In genomic region chr9:85941617-85941930, GRCh38 we compare ENCODE assay signal across 7 cellular contexts. TPM values are rescaled to one million over a fixed set of nuclear protein-coding genes. Genes with fewer than 3 reads are reported as not detected.
DNase-seq lines count a peak whose midpoint lies in the region; ATAC-seq and TF ChIP-seq lines count a peak whose summit lies in the region.

No MANE protein-coding gene starts in this region.

- H3K4me1 ChIP-seq in hepatocyte (ENCODE audit: insufficient read depth), result peaks cover 23% of the 10 kb centered on the region

- DNase-seq in HFF-Myc (ENCODE audit: extremely low read depth, low read depth) (no peak), WTC11 (ENCODE audit: low spot score) (no peak), hepatocyte (ENCODE audit: low spot score) (no peak), epidermal melanocyte (ENCODE audit: insufficient read length, low spot score) (no peak), AG08395 (ENCODE audit: low spot score) (no peak)

- peaks cover 3% of the 10 kb centered on the region; the same call in 1 of the 2 replicates for H3K4me1 Mint-ChIP-seq in WTC11

- no peaks in the 10 kb centered on the region for H3K36me3 ChIP-seq in hepatocyte (replicated peaks; ENCODE audit: insufficient read depth, low read depth)

- H3K36me3 Mint-ChIP-seq in WTC11, result peaks cover 6% of the 10 kb centered on the region

- no peaks in the 10 kb centered on the region for H3K27me3 ChIP-seq in hepatocyte

- no peaks in the 10 kb centered on the region for H3K9me2 ChIP-seq in hepatocyte (replicated peaks; ENCODE audit: insufficient read depth)

- TF ChIP-seq CTCF in HFF-Myc (IDR thresholded peaks at IDR 0.05; ENCODE audit: low read depth, low read length, missing control alignments), result no peak
- TF ChIP-seq CTCF in WTC11 (IDR thresholded peaks at IDR 0.05), result no peak
- no peak for TF ChIP-seq CTCF in hepatocyte (IDR thresholded peaks at IDR 0.05; ENCODE audit: poor library complexity)

- H4K20me1 ChIP-seq in hepatocyte (ENCODE audit: insufficient read depth, poor library complexity, severe bottlenecking), result peaks cover 3% of the 10 kb centered on the region

- peak overlapping the region; percentile 86 for H2AFZ ChIP-seq in hepatocyte

- peaks cover 52% of the 10 kb centered on the region for H3K79me2 ChIP-seq in hepatocyte

- H3K27me3 Mint-ChIP-seq in WTC11 (ENCODE audit: low read depth), result no peaks in the 10 kb centered on the region

- CTCF ChIA-PET in WTC11 (lab: Charles Lee), result interaction anchor here (1.2 to 1.4 kb wide), 2 partner anchors 13 to 117 kb away, joined by 3 to 7 read pairs; no protein-coding TSS in a partner anchor

- no peak overlapping the region for H3K4me3 Mint-ChIP-seq in WTC11

- H3K9me3 Mint-ChIP-seq in WTC11, result no peaks in the 10 kb centered on the region

- H3K4me2 ChIP-seq in hepatocyte, result peak overlapping the region; percentile 91

- H3K4me3 ChIP-seq in HFF-Myc (replicated peaks; ENCODE audit: low read depth, low read length) (peak overlapping the region; percentile 93), hepatocyte (peak overlapping the region; percentile 85), skin epidermis (peak overlapping the region; percentile 78 to 100 (median 99))

- WGBS in hepatocyte (ENCODE audit: low lambda C conversion rate, missing lambda C conversion rate), result 2% methylated on average over 15 of the region's 15 CpGs

- H3K27ac Mint-ChIP-seq in WTC11, result peak overlapping the region; percentile 73

- H3K27ac ChIP-seq in hepatocyte (peak overlapping the region; percentile 90), skin epidermis (peak overlapping the region; percentile 84 to 99 (median 95))

- H3K9me3 ChIP-seq in hepatocyte (ENCODE audit: low read depth), result no peaks in the 10 kb centered on the region

- POLR2A ChIA-PET in WTC11 (lab: Charles Lee), result interaction anchor here (1.0 to 1.1 kb wide), 2 partner anchors 12 to 158 kb away, joined by 3 to 4 read pairs; partner anchors contain the start of gene GOLM1

- ATAC-seq in WTC11 (no peak), HG02840 (IDR thresholded peaks at IDR 0.05; ENCODE audit: low FRiP score, unreplicated experiment) (no peak)

TF ChIP-seq in WTC11, 78 proteins besides CTCF, POLR2A, EP300 and RAD21:
- TF ChIP-seq TCF7 (CRISPR knock-in tag; IDR thresholded peaks at IDR 0.05; ENCODE audit: low read depth), result no peak
- no peak for TF ChIP-seq ZNF232 (CRISPR knock-in tag; IDR thresholded peaks at IDR 0.05)
- no peak for TF ChIP-seq FOXP1 (CRISPR knock-in tag; IDR thresholded peaks at IDR 0.05; ENCODE audit: borderline replicate concordance)
- TF ChIP-seq, protein P1, sequence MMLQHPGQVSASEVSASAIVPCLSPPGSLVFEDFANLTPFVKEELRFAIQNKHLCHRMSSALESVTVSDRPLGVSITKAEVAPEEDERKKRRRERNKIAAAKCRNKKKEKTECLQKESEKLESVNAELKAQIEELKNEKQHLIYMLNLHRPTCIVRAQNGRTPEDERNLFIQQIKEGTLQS (CRISPR knock-in tag; conservative IDR thresholded peaks at IDR 0.05), result no peak
- TF ChIP-seq, protein P2, sequence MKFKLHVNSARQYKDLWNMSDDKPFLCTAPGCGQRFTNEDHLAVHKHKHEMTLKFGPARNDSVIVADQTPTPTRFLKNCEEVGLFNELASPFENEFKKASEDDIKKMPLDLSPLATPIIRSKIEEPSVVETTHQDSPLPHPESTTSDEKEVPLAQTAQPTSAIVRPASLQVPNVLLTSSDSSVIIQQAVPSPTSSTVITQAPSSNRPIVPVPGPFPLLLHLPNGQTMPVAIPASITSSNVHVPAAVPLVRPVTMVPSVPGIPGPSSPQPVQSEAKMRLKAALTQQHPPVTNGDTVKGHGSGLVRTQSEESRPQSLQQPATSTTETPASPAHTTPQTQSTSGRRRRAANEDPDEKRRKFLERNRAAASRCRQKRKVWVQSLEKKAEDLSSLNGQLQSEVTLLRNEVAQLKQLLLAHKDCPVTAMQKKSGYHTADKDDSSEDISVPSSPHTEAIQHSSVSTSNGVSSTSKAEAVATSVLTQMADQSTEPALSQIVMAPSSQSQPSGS (CRISPR knock-in tag; IDR thresholded peaks at IDR 0.05; ENCODE audit: borderline replicate concordance, low read depth), result no peak
- TF ChIP-seq, protein P3, sequence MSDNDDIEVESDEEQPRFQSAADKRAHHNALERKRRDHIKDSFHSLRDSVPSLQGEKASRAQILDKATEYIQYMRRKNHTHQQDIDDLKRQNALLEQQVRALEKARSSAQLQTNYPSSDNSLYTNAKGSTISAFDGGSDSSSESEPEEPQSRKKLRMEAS (CRISPR knock-in tag; IDR thresholded peaks at IDR 0.05), result no peak
- TF ChIP-seq FOXJ3 (CRISPR knock-in tag; IDR thresholded peaks at IDR 0.05; ENCODE audit: borderline replicate concordance), result no peak
- TF ChIP-seq KAT7 (CRISPR knock-in tag; IDR thresholded peaks at IDR 0.05; ENCODE audit: borderline replicate concordance), result no peak
- TF ChIP-seq CREM (CRISPR knock-in tag; IDR thresholded peaks at IDR 0.05), result no peak
- TF ChIP-seq GTF2I (CRISPR knock-in tag; conservative IDR thresholded peaks at IDR 0.05), result no peak
- no peak for TF ChIP-seq HMGA2 (CRISPR knock-in tag; IDR thresholded peaks at IDR 0.05)
- TF ChIP-seq PRRX2 (CRISPR knock-in tag; IDR thresholded peaks at IDR 0.05), result no peak
- no peak for TF ChIP-seq SP1 (CRISPR knock-in tag; conservative IDR thresholded peaks at IDR 0.05)
- no peak for TF ChIP-seq NR3C1 (CRISPR knock-in tag; conservative IDR thresholded peaks at IDR 0.05; ENCODE audit: low read depth)

RNA-seq across cellular contexts. Expression of gene NAA35, which starts 0.6 kb away (rescaled TPM):
- total RNA-seq in WTC11 (2021), result 30.9 to 34.7 TPM (median 31.0 TPM) in 3 replicates
- total RNA-seq in hepatocyte, result 27.4 and 28.6 TPM in 2 replicates
- 17.8 and 21.8 TPM in 2 replicates for polyA plus RNA-seq in hepatocyte
